11 cellular contexts compared by ENCODE assay signal in genomic region chr3:129597792-129598381, GRCh38. TPM values are rescaled to one million over a fixed set of nuclear protein-coding genes. Genes with fewer than 3 reads are reported as not detected.
DNase-seq lines count a peak whose midpoint lies in the region; ATAC-seq and TF ChIP-seq lines count a peak whose summit lies in the region.
"Had no signal": no experiment of that assay in that cellular context is flagged by ENCODE, and none has a peak within 500 bp of the region (broad histone marks: within the 10 kb centered on the region; RNA-seq: fewer than 3 reads in every experiment).

No MANE protein-coding gene starts in this region.

- H3K36me3 ChIP-seq in heart left ventricle (peaks cover 0 to 14% (median 0%) of the 10 kb centered on the region in 9 donors), mesenchymal stem cell (ENCODE audit: control insufficient read depth in 1 of 2, insufficient read depth in 2 of 2, low read depth in 1 of 2, low read length in 2 of 2) (peaks cover 0 to 22% of the 10 kb centered on the region in 2 experiments), transverse colon (no peaks in the 10 kb centered on the region)

- H3K4me1 ChIP-seq in heart left ventricle (peaks cover 23 to 100% (median 96%) of the 10 kb centered on the region in 12 donors), mesenchymal stem cell (ENCODE audit: control insufficient read depth, insufficient read depth, low read depth, low read length) (peaks cover 84% of the 10 kb centered on the region), transverse colon (peaks cover 18 to 83% (median 56%) of the 10 kb centered on the region in 4 donors)

- peak overlapping the region in 10 of 12 donors; percentile 7 to 99 (median 32) for H3K4me3 ChIP-seq in heart left ventricle
- H3K4me3 ChIP-seq in mesenchymal stem cell (ENCODE audit: insufficient read depth in 1 of 2, low read depth in 1 of 2, low read length in 2 of 2) = peak overlapping the region in 1 of 2 experiments; percentile 67
- no peak overlapping the region for H3K4me3 ChIP-seq in transverse colon

- H2BK15ac ChIP-seq in mesenchymal stem cell (ENCODE audit: low read depth, poor library complexity, severe bottlenecking) = peak overlapping the region; percentile 91

- H3K9me3 Mint-ChIP-seq in chondrocyte (ENCODE audit: low read depth) = no peaks in the 10 kb centered on the region
- H3K9me3 Mint-ChIP-seq: activated CD8-positive, alpha-beta T cell treated with anti-CD3 and anti-CD28 coated beads for 36 hours had no signal

- H3K79me1 ChIP-seq in mesenchymal stem cell (replicated peaks; ENCODE audit: low read length, poor library complexity, severe bottlenecking) = no peaks in the 10 kb centered on the region

- DNase-seq in heart left ventricle (peak in 1 of 5 donors; percentile 38), cardiac septum (ENCODE audit: low spot score) (no peak), chondrocyte (ENCODE audit: low spot score) (no peak), mesenchymal stem cell (peak; percentile 70), transverse colon (no peak)
- DNase-seq in activated CD4-positive, alpha-beta T cell treated with anti-CD3 and anti-CD28 coated beads, Interleukin-2, amount 50 U/mL, for 48 hours = no peak
- DNase-seq: activated CD8-positive, alpha-beta T cell treated with anti-CD3 and anti-CD28 coated beads for 36 hours had no signal

- TF ChIP-seq POLR2A in heart left ventricle (IDR thresholded peaks at IDR 0.05) (no peak), transverse colon (IDR thresholded peaks at IDR 0.05) (no peak)

- no peak overlapping the region for H2AFZ ChIP-seq in mesenchymal stem cell (ENCODE audit: low read depth, low read length)

- peaks cover 98% of the 10 kb centered on the region for H3K4me1 Mint-ChIP-seq in chondrocyte (ENCODE audit: low read depth)

- 47 to 61% (median 52%) methylated on average over 8 to 12 of the region's 12 CpGs for WGBS in heart left ventricle, 4 donors
- 35% methylated on average over 12 of the region's 12 CpGs for WGBS in mesenchymal stem cell
- WGBS in transverse colon (ENCODE audit: low coverage in 1 of 2), 2 donors = 67% methylated on average over 9 of the region's 12 CpGs; no CpG with 5 or more reads in 1 of the 2 donors

- peak overlapping the region; percentile 86 for H3K9ac ChIP-seq in mesenchymal stem cell (ENCODE audit: low read length)

- no peak overlapping the region for H3K4me2 ChIP-seq in mesenchymal stem cell (ENCODE audit: low read length, poor library complexity, severe bottlenecking)

- H2BK5ac ChIP-seq in mesenchymal stem cell (ENCODE audit: low read depth, low read length, poor library complexity, severe bottlenecking) = no peak overlapping the region

- no peak for ATAC-seq in heart left ventricle
- no peak for ATAC-seq in HG02642 (IDR thresholded peaks at IDR 0.05; ENCODE audit: poor library complexity, unreplicated experiment)
- ATAC-seq in HG02610 (IDR thresholded peaks at IDR 0.05; ENCODE audit: unreplicated experiment) = no peak
- ATAC-seq: activated CD8-positive, alpha-beta T cell treated with anti-CD3 and anti-CD28 coated beads for 36 hours had no signal

- H3K4me3 Mint-ChIP-seq in chondrocyte (ENCODE audit: unreplicated experiment) = peak overlapping the region; percentile 53
- H3K4me3 Mint-ChIP-seq: activated CD8-positive, alpha-beta T cell treated with anti-CD3 and anti-CD28 coated beads for 36 hours had no signal

- H2BK120ac ChIP-seq in mesenchymal stem cell (ENCODE audit: low read depth, low read length) = peak overlapping the region; percentile 95

- in situ Hi-C loops in transverse colon (cut with MboI; ENCODE audit: low pct_ligation_motif_present in 1 of 4, low pct_unique_long_range_greater_than_20kb in 1 of 4, low sequenced_read_pairs in 3 of 4) = no loop called here

- peak overlapping the region; percentile 62 for H2AK5ac ChIP-seq in mesenchymal stem cell (ENCODE audit: low read length, severe bottlenecking)

- H3K27ac Mint-ChIP-seq in chondrocyte (ENCODE audit: unreplicated experiment) = peak overlapping the region; percentile 99
- H3K27ac Mint-ChIP-seq: activated CD8-positive, alpha-beta T cell treated with anti-CD3 and anti-CD28 coated beads for 36 hours had no signal

- H3K9me3 ChIP-seq in heart left ventricle (no peaks in the 10 kb centered on the region), mesenchymal stem cell (ENCODE audit: control insufficient read depth, low read length) (no peaks in the 10 kb centered on the region), transverse colon (no peaks in the 10 kb centered on the region)

- no peaks in the 10 kb centered on the region for H3K27me3 ChIP-seq in heart left ventricle
- H3K27me3 ChIP-seq in mesenchymal stem cell (ENCODE audit: control insufficient read depth in 1 of 2, insufficient read depth in 1 of 2, low read length in 2 of 2) = no peaks in the 10 kb centered on the region
- H3K27me3 ChIP-seq in transverse colon = no peaks in the 10 kb centered on the region

- no peak for TF ChIP-seq EP300 in transverse colon (IDR thresholded peaks at IDR 0.05; ENCODE audit: low read depth)

- H4K8ac ChIP-seq in mesenchymal stem cell (ENCODE audit: low read length) = peak overlapping the region; percentile 74

- H3K27ac ChIP-seq in heart left ventricle (peak overlapping the region; percentile 75 to 97 (median 90)), mesenchymal stem cell (ENCODE audit: low read length, poor library complexity, severe bottlenecking) (peak overlapping the region; percentile 96), transverse colon (peak overlapping the region; percentile 78 to 86 (median 81))

- H3K4ac ChIP-seq in mesenchymal stem cell (ENCODE audit: low read depth in 1 of 2, low read length in 2 of 2) = peak overlapping the region; percentile 95 to 96

- H3K27me3 Mint-ChIP-seq in chondrocyte (ENCODE audit: low read depth) = no peaks in the 10 kb centered on the region

- peak overlapping the region in 1 of 2 experiments; percentile 51 for H3K23ac ChIP-seq in mesenchymal stem cell (ENCODE audit: low read length in 2 of 2)

- peak overlapping the region; percentile 96 to 97 for H3K18ac ChIP-seq in mesenchymal stem cell (ENCODE audit: low read depth in 1 of 2, low read length in 2 of 2)

- H2BK12ac ChIP-seq in mesenchymal stem cell (ENCODE audit: low read length in 2 of 2) = peak overlapping the region; percentile 60 to 98

- H3K14ac ChIP-seq in mesenchymal stem cell (ENCODE audit: low read length in 2 of 2) = peak overlapping the region in 1 of 2 experiments; percentile 80

- peak overlapping the region; percentile 98 for H4K91ac ChIP-seq in mesenchymal stem cell (ENCODE audit: low read length)

- intact Hi-C loops in heart left ventricle (cut with DNase I) = loop anchor here in 2 of 10 donors (2.0 to 5.0 kb wide), 2 partner anchors 25 to 36 kb away; no protein-coding TSS in a partner anchor
- intact Hi-C loops in cardiac septum (cut with DNase I) = no loop called here
- intact Hi-C loops in transverse colon (cut with DNase I; ENCODE audit: low total_unique reads) = no loop called here

- TF ChIP-seq CTCF in heart left ventricle (IDR thresholded peaks at IDR 0.05) = no peak
- no peak for TF ChIP-seq CTCF in chondrocyte (IDR thresholded peaks at IDR 0.05)
- no peak for TF ChIP-seq CTCF in transverse colon (IDR thresholded peaks at IDR 0.05)

- no peaks in the 10 kb centered on the region for H3K36me3 Mint-ChIP-seq in chondrocyte (ENCODE audit: low read depth)

RNA-seq across cellular contexts. Expression of gene PLXND1, which starts 8.6 kb away (rescaled TPM):
- total RNA-seq in heart left ventricle (100 to 1,000 TPM in 2 of 9 donors, 10 to 100 TPM in 7; 40.8 to 218 (median 64.9) TPM), cardiac septum (54.8 TPM), chondrocyte (267 to 284 TPM (median 270 TPM) in 3 replicates), transverse colon (10 to 100 TPM; 26.4 to 71.8 (median 35.8) TPM)
- 10 to 100 TPM; 66.4 to 67.3 TPM for polyA plus RNA-seq in heart left ventricle
- polyA plus RNA-seq in mesenchymal stem cell (2013, experiment 1 of 2) = 288 TPM
- 288 TPM for polyA plus RNA-seq in mesenchymal stem cell (2013, experiment 2 of 2)

RNA-seq across cellular contexts. Expression of gene H1-8, which starts 54.9 kb away (rescaled TPM):
- not detected for total RNA-seq in heart left ventricle
- not detected for polyA plus RNA-seq in heart left ventricle
- total RNA-seq in cardiac septum = not detected
- not detected in 3 replicates for total RNA-seq in chondrocyte
- not detected for polyA plus RNA-seq in mesenchymal stem cell (2013, experiment 1 of 2)
- not detected for polyA plus RNA-seq in mesenchymal stem cell (2013, experiment 2 of 2)
- not detected for total RNA-seq in transverse colon
- total RNA-seq: activated CD8-positive, alpha-beta T cell treated with anti-CD3 and anti-CD28 coated beads for 36 hours; cerebellum; kidney epithelial cell had no signal

Comparison
In these comparisons a context has a peak if more than half of its experiments do, and no peak if none do; other contexts are left out.
1. H3K4me3 ChIP-seq: peak in heart left ventricle (10 of 12); none in transverse colon (0 of 4).
2. Peak in every context shown above with its lines, with median percentiles within 50 percentile points of each other: H3K27ac ChIP-seq.